ENCODE assay signal across 17 cellular contexts in genomic region chr15:56679247-56679646, GRCh38. TPM values are rescaled to one million over a fixed set of nuclear protein-coding genes. Genes with fewer than 3 reads are reported as not detected.
A peak's percentile ranks its signal among the peaks of the same experiment; 100 is the strongest.
DNase-seq lines count a peak whose midpoint lies in the region; ATAC-seq, FAIRE-seq and TF ChIP-seq lines count a peak whose summit lies in the region.
"Had no signal": no experiment of that assay in that cellular context is flagged by ENCODE, and none has a peak within 500 bp of the region (broad histone marks: within the 10 kb centered on the region; RNA-seq: fewer than 3 reads in every experiment).

No MANE protein-coding gene starts in this region.

- no peak for ATAC-seq in psoas muscle
- ATAC-seq in activated naive CD4-positive, alpha-beta T cell treated with anti-CD3 and anti-CD28 coated beads, Interleukin-2, amount 50 U/mL, for 72 hours = no peak
- ATAC-seq: CD8-positive, alpha-beta T cell; GM12878 had no signal

- 0 out of 2 replicates have a peak overlapping the region, but pooled peaks have one; percentile 33 for H3K27ac ChIP-seq in SK-N-MC
- H3K27ac ChIP-seq in psoas muscle = peak overlapping the region; percentile 72
- H3K27ac ChIP-seq: BLaER1 treated with 17β-estradiol and CSF1 and Interleukin-3, amounts not matched to agents 10 nM and 100 nM; GM23248 had no signal

- H3K27me3 ChIP-seq in Loucy (ENCODE audit: insufficient read depth, low read length, poor library complexity, severe bottlenecking) = no peaks in the 10 kb centered on the region
- no peaks in the 10 kb centered on the region for H3K27me3 ChIP-seq in psoas muscle (ENCODE audit: insufficient read depth in 3 of 3, low read length in 2 of 3)
- H3K27me3 ChIP-seq: BLaER1 treated with 17β-estradiol and CSF1 and Interleukin-3, amounts not matched to agents 10 nM and 100 nM had no signal

- H4K20me1 ChIP-seq in Loucy (ENCODE audit: insufficient read depth, low read length, poor library complexity, severe bottlenecking) = no peaks in the 10 kb centered on the region
- H4K20me1 ChIP-seq: BLaER1 treated with 17β-estradiol and CSF1 and Interleukin-3, amounts not matched to agents 10 nM and 100 nM had no signal

- peaks cover 5 to 6% of the 10 kb centered on the region in 2 donors for H3K36me3 Mint-ChIP-seq in activated naive CD4-positive, alpha-beta T cell treated with anti-CD3 and anti-CD28 coated beads, Interleukin-2, amount 50 U/mL, for 72 hours

- DNase-seq in GM19239 (ENCODE audit: insufficient read length, low spot score) (no peak), SK-N-MC (ENCODE audit: low read depth, low spot score) (no peak), psoas muscle (no peak), anterior cingulate cortex (lab: John Stamatoyannopoulos, UW) (no peak), RKO (ENCODE audit: low spot score) (no peak)
- no peak for DNase-seq in activated naive CD4-positive, alpha-beta T cell treated with anti-CD3 and anti-CD28 coated beads, Interleukin-2, amount 50 U/mL, for 72 hours (ENCODE audit: low spot score in 2 of 2)
- no peak for DNase-seq in activated naive CD4-positive, alpha-beta T cell treated with Interleukin-2 at 50 U/mL for 16 hours
- DNase-seq: 8988T; Calu3; CD8-positive, alpha-beta T cell; DMS79 treated with DMSO at 0.1 percent for 48 hours; EL; GM23248 had no signal

- no peaks in the 10 kb centered on the region for H3K9me2 ChIP-seq in Loucy (replicated peaks; ENCODE audit: low read depth, low read length)

- peaks cover 4% of the 10 kb centered on the region for H3K4me1 ChIP-seq in Loucy (ENCODE audit: insufficient read depth, low read length, poor library complexity, severe bottlenecking)
- peaks cover 15% of the 10 kb centered on the region for H3K4me1 ChIP-seq in psoas muscle
- H3K4me1 ChIP-seq: BLaER1 treated with 17β-estradiol and CSF1 and Interleukin-3, amounts not matched to agents 10 nM and 100 nM had no signal

- H3K9me3 ChIP-seq in Loucy (ENCODE audit: insufficient read depth, low read depth, low read length) (no peaks in the 10 kb centered on the region), SK-N-MC (ENCODE audit: low read depth, low read length) (no peaks in the 10 kb centered on the region), psoas muscle (no peaks in the 10 kb centered on the region)
- H3K9me3 ChIP-seq: BLaER1 treated with 17β-estradiol and CSF1 and Interleukin-3, amounts not matched to agents 10 nM and 100 nM; HAP-1 had no signal

- H3K9ac ChIP-seq in Loucy (ENCODE audit: low read depth, low read length, poor library complexity, severe bottlenecking) (no peak overlapping the region), SK-N-MC (ENCODE audit: insufficient read length) (no peak overlapping the region)
- H3K9ac ChIP-seq: BLaER1 treated with 17β-estradiol and CSF1 and Interleukin-3, amounts not matched to agents 10 nM and 100 nM; GM23248 had no signal

- H3K36me3 ChIP-seq in Loucy (ENCODE audit: insufficient read depth, low read length) (no peaks in the 10 kb centered on the region), SK-N-MC (ENCODE audit: insufficient read depth, low read length) (peaks cover 26% of the 10 kb centered on the region), psoas muscle (ENCODE audit: insufficient read depth in 1 of 2, low read depth in 1 of 2) (peaks cover 0 to 19% of the 10 kb centered on the region in 2 donors)
- H3K36me3 ChIP-seq: HAP-1 had no signal

- TF ChIP-seq CTCF in Loucy (conservative IDR thresholded peaks at IDR 0.05; ENCODE audit: low read length) (no peak), psoas muscle (IDR thresholded peaks at IDR 0.05) (no peak)

- H3K4me3 ChIP-seq in Loucy (ENCODE audit: low read length, poor library complexity, severe bottlenecking) = no peak overlapping the region
- H3K4me3 ChIP-seq in SK-N-MC = no peak overlapping the region
- no peak overlapping the region for H3K4me3 ChIP-seq in psoas muscle
- H3K4me3 ChIP-seq: BLaER1 treated with 17β-estradiol and CSF1 and Interleukin-3, amounts not matched to agents 10 nM and 100 nM; GM12878; GM23248; HAP-1 had no signal

- no peaks in the 10 kb centered on the region for H3F3A ChIP-seq in Loucy (ENCODE audit: low read depth)

- intact Hi-C loops in psoas muscle (cut with DNase I) = no loop called here

- FAIRE-seq in GM19239 (lab: Jason Lieb, UNC) = peak; percentile 18
- FAIRE-seq: GM12878 had no signal

- H2AFZ ChIP-seq in Loucy (ENCODE audit: low read length) = peak overlapping the region; percentile 58; the same call in 1 of the 2 replicates
- H2AFZ ChIP-seq: GM23248 had no signal

- no peak overlapping the region for H3K27ac Mint-ChIP-seq in activated naive CD4-positive, alpha-beta T cell treated with anti-CD3 and anti-CD28 coated beads, Interleukin-2, amount 50 U/mL, for 72 hours
- H3K27ac Mint-ChIP-seq: CD8-positive, alpha-beta T cell had no signal

- H3K79me2 ChIP-seq in Loucy (ENCODE audit: insufficient read depth, low read length) = no peaks in the 10 kb centered on the region

- no peaks in the 10 kb centered on the region for H3K9me3 Mint-ChIP-seq in activated naive CD4-positive, alpha-beta T cell treated with anti-CD3 and anti-CD28 coated beads, Interleukin-2, amount 50 U/mL, for 72 hours
- H3K9me3 Mint-ChIP-seq: CD8-positive, alpha-beta T cell had no signal

- no peak overlapping the region for H3K4me2 ChIP-seq in Loucy (ENCODE audit: low read depth, low read length, poor library complexity, severe bottlenecking)
- H3K4me2 ChIP-seq: BLaER1 treated with 17β-estradiol and CSF1 and Interleukin-3, amounts not matched to agents 10 nM and 100 nM had no signal

RNA-seq across cellular contexts. Expression of gene ZNF280D, which starts 54.1 kb away (rescaled TPM):
- 10 to 100 TPM; 20.8 to 25.3 (median 23.6) TPM for total RNA-seq in psoas muscle
- polyA plus RNA-seq in psoas muscle = 10 to 100 TPM in 2 of 3 donors, 1 to 10 TPM in 1; 5.3 to 12.0 (median 10.4) TPM
- 10 to 100 TPM in 1 of 2 donors, 1 to 10 TPM in 1; 6.7 to 17.6 TPM for total RNA-seq in activated naive CD4-positive, alpha-beta T cell treated with anti-CD3 and anti-CD28 coated beads, Interleukin-2, amount 50 U/mL, for 72 hours
